In genomic region chr20:16272961-16273360, GRCh38 we compare ENCODE assay signal across 19 cellular contexts.
DNase-seq lines count a peak whose midpoint lies in the region; ATAC-seq, FAIRE-seq and TF ChIP-seq lines count a peak whose summit lies in the region.
"Had no signal": no experiment of that assay in that cellular context is flagged by ENCODE, and none has a peak within 500 bp of the region (broad histone marks: within the 10 kb centered on the region; RNA-seq: fewer than 3 reads in every experiment).

No MANE protein-coding gene starts in this region.

- H2BK5ac ChIP-seq in neuronal stem cell (ENCODE audit: low read length) = no peak overlapping the region

- no peak overlapping the region for H4K91ac ChIP-seq in neuronal stem cell (ENCODE audit: low read depth, low read length, poor library complexity)

- intact Hi-C loops in kidney (cut with DNase I) = no loop called here

- ATAC-seq in GM19328 (IDR thresholded peaks at IDR 0.05; ENCODE audit: unreplicated experiment) = no peak

- H3K4ac ChIP-seq in neuronal stem cell (ENCODE audit: low read length) = no peak overlapping the region

- H3K79me2 ChIP-seq in MM.1S (ENCODE audit: low read length) = no peaks in the 10 kb centered on the region

- no peak for TF ChIP-seq CTCF in VCaP (conservative IDR thresholded peaks at IDR 0.05)
- TF ChIP-seq CTCF in kidney (IDR thresholded peaks at IDR 0.05; ENCODE audit: borderline replicate concordance, extremely low read depth, insufficient read depth) = no peak
- no peak for TF ChIP-seq CTCF in MM.1S (IDR thresholded peaks at IDR 0.05; ENCODE audit: low read length)

- no peak overlapping the region for H3K14ac ChIP-seq in neuronal stem cell (ENCODE audit: low read length)

- no peaks in the 10 kb centered on the region for H3K36me3 ChIP-seq in kidney (ENCODE audit: control insufficient read depth in 1 of 2, insufficient read depth in 2 of 2, low read length in 2 of 2)
- H3K36me3 ChIP-seq in neuronal stem cell (replicated peaks in 1 of 2; ENCODE audit: control insufficient read depth in 2 of 2, insufficient read depth in 2 of 2, low read length in 2 of 2) = peaks cover 0 to 2% of the 10 kb centered on the region in 2 donors
- no peaks in the 10 kb centered on the region for H3K36me3 ChIP-seq in MM.1S (replicated peaks; ENCODE audit: insufficient read depth, low read length)
- H3K36me3 ChIP-seq: HAP-1 had no signal

- FAIRE-seq in kidney (lab: Jason Lieb, UNC) = no peak
- FAIRE-seq: GM12891, GM18507, H54 had no signal

- H3K4me1 ChIP-seq in kidney (ENCODE audit: control insufficient read depth in 1 of 2, insufficient read depth in 1 of 2, low read depth in 1 of 2, low read length in 2 of 2) = peaks cover 9 to 22% of the 10 kb centered on the region in 2 donors
- no peaks in the 10 kb centered on the region for H3K4me1 ChIP-seq in neuronal stem cell (ENCODE audit: control insufficient read depth in 2 of 2, insufficient read depth in 1 of 2, low read depth in 1 of 2, low read length in 2 of 2)
- no peaks in the 10 kb centered on the region for H3K4me1 ChIP-seq in MM.1S (ENCODE audit: low read length)
- H3K4me1 ChIP-seq: HAP-1 had no signal

- H3K27me3 ChIP-seq in neuronal stem cell (ENCODE audit: control insufficient read depth in 3 of 3, insufficient read depth in 3 of 3, low read depth in 1 of 3, low read length in 3 of 3) = no peaks in the 10 kb centered on the region
- no peaks in the 10 kb centered on the region for H3K27me3 ChIP-seq in MM.1S (replicated peaks; ENCODE audit: insufficient read depth, low read length)

- no peak overlapping the region for H2AK5ac ChIP-seq in neuronal stem cell (ENCODE audit: low read depth, low read length)

- no peak overlapping the region for H3K23ac ChIP-seq in neuronal stem cell (ENCODE audit: low read depth, low read length, poor library complexity)

- H3K27ac ChIP-seq in VCaP (peak overlapping the region; percentile 54; the same call in 1 of the 2 replicates), kidney (ENCODE audit: low read depth in 2 of 2, low read length in 2 of 2) (peak overlapping the region; percentile 5 to 27), neuronal stem cell (replicated peaks; ENCODE audit: low read length) (no peak overlapping the region), MM.1S (ENCODE audit: low read length) (no peak overlapping the region)

- DNase-seq in kidney (no peak), neuronal stem cell (ENCODE audit: low spot score) (no peak), SKM-1 treated with dmso at 0.1 percent for 144 hours (lab: John Stamatoyannopoulos, UW; ENCODE audit: unreplicated experiment) (no peak), MM.1S (no peak)
- DNase-seq: C1 segment of cervical spinal cord; Calu3; CD4-positive, alpha-beta memory T cell; COR-L47; DMS53; DMS79 treated with DMSO at 0.1 percent for 48 hours; GF-D8; GOT3; HFFc6 had no signal

- H2AFZ ChIP-seq in neuronal stem cell (ENCODE audit: low read length) (no peak overlapping the region), MM.1S (ENCODE audit: low read length) (no peak overlapping the region)

- no peak overlapping the region for H2BK15ac ChIP-seq in neuronal stem cell (ENCODE audit: low read length)

- no peak overlapping the region for H2BK120ac ChIP-seq in neuronal stem cell (ENCODE audit: low read depth, low read length)

- H3K9me3 ChIP-seq in kidney (ENCODE audit: control insufficient read depth in 1 of 2, low read length in 2 of 2) (no peaks in the 10 kb centered on the region), neuronal stem cell (replicated peaks in 1 of 2; ENCODE audit: control insufficient read depth in 2 of 2, insufficient read depth in 1 of 2, low read depth in 1 of 2, low read length in 2 of 2) (peaks cover 0 to 3% of the 10 kb centered on the region in 2 donors), MM.1S (replicated peaks; ENCODE audit: insufficient read depth, low read length) (no peaks in the 10 kb centered on the region)
- H3K9me3 ChIP-seq: HAP-1 had no signal

- H4K8ac ChIP-seq in neuronal stem cell (ENCODE audit: low read depth, low read length) = no peak overlapping the region

- H3K9ac ChIP-seq in kidney (ENCODE audit: low read length in 2 of 2) = no peak overlapping the region
- H3K9ac ChIP-seq in neuronal stem cell (ENCODE audit: low read depth, low read length, poor library complexity) = peak overlapping the region; percentile 61
- H3K9ac ChIP-seq in MM.1S (ENCODE audit: low read length) = no peak overlapping the region

- H3K18ac ChIP-seq in neuronal stem cell (ENCODE audit: low read length) = peak overlapping the region; percentile 59

- H3K79me1 ChIP-seq in neuronal stem cell (ENCODE audit: low read depth, low read length) = no peaks in the 10 kb centered on the region

- no peak overlapping the region for H3K4me3 ChIP-seq in kidney (ENCODE audit: low read length in 2 of 2)
- peak overlapping the region in 1 of 2 donors; percentile 15 for H3K4me3 ChIP-seq in neuronal stem cell (ENCODE audit: low read length in 2 of 2)
- H3K4me3 ChIP-seq in MM.1S (ENCODE audit: low read length) = no peak overlapping the region
- H3K4me3 ChIP-seq: HAP-1 had no signal

- H4K20me1 ChIP-seq in MM.1S (ENCODE audit: insufficient read depth, low read length) = no peaks in the 10 kb centered on the region

- H2BK12ac ChIP-seq in neuronal stem cell (ENCODE audit: low read length) = no peak overlapping the region

- H3K9me2 ChIP-seq in MM.1S (replicated peaks; ENCODE audit: insufficient read depth, low read length) = no peaks in the 10 kb centered on the region

- H3F3A ChIP-seq in MM.1S (ENCODE audit: insufficient read depth, low read length) = no peaks in the 10 kb centered on the region

- no CpG with 5 or more reads among the region's 18 CpGs for WGBS in neuronal stem cell (ENCODE audit: extremely low coverage in 2 of 2, insufficient read length in 2 of 2, insufficient replicate concordance in 1 of 2), 2 donors

- H3K4me2 ChIP-seq in neuronal stem cell (ENCODE audit: insufficient read depth, low read length, poor library complexity, severe bottlenecking) = no peak overlapping the region
- no peak overlapping the region for H3K4me2 ChIP-seq in MM.1S (ENCODE audit: low read depth, low read length)

Comparison
In these comparisons a context has a peak if more than half of its experiments do, and no peak if none do; other contexts are left out.
1. H3K27ac ChIP-seq: peak in VCaP (single experiment) and kidney (2 of 2); none in neuronal stem cell (single experiment) and MM.1S (single experiment).